Comparison of ENCODE assay signal across 18 cellular contexts in the genomic region with DNA sequence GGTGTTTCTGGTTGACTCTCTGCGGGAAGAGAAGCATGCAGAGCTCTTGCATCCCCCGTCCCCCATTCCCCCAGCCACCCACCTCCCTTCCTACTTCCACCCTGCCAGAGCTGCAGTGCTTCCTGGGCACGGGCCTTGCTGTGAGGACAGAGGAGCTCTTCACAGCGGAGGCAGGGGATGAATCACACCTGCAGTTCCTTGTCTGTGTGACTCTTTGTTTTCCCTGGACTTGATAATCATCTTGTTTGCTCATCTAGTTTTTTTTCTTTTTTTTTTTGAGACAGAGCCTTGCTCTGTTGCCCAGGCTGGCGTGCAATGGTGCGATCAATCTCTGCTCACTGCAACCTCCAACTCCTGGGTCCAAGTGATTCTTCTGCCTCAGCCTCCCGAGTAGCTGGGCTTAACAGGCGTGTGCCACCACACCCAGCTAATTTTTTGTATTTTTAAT. TPM values are rescaled to one million over a fixed set of nuclear protein-coding genes. Genes with fewer than 3 reads are reported as not detected.
DNase-seq lines count a peak whose midpoint lies in the region; ATAC-seq, FAIRE-seq and TF ChIP-seq lines count a peak whose summit lies in the region.
"Had no signal": no experiment of that assay in that cellular context is flagged by ENCODE, and none has a peak within 500 bp of the region (broad histone marks: within the 10 kb centered on the region; RNA-seq: fewer than 3 reads in every experiment).

No MANE protein-coding gene starts in this region.

- dilution Hi-C loops in endothelial cell of umbilical vein (cut with MboI; ENCODE audit: extremely low pct_ligation_motif_present, low sequenced_read_pairs) = no loop called here

- no peak overlapping the region for H3K9ac ChIP-seq in endothelial cell of umbilical vein (replicated peaks; ENCODE audit: extremely low read depth, insufficient read depth, low read length)

- intact Hi-C loops in endothelial cell of umbilical vein (cut with micrococcal nuclease) = no loop called here

- H3K9me3 Mint-ChIP-seq in osteocyte (ENCODE audit: unreplicated experiment) = no peaks in the 10 kb centered on the region
- H3K9me3 Mint-ChIP-seq: activated naive CD8-positive, alpha-beta T cell treated with anti-CD3 and anti-CD28 coated beads, Interleukin-2, amount 50 U/mL, for 24 hours had no signal

- no peaks in the 10 kb centered on the region for H3K9me3 ChIP-seq in endothelial cell of umbilical vein (replicated peaks; ENCODE audit: control insufficient read depth, insufficient read depth, low read length)

- no peaks in the 10 kb centered on the region for H3K27me3 Mint-ChIP-seq in osteocyte (ENCODE audit: unreplicated experiment)
- H3K27me3 Mint-ChIP-seq: activated naive CD8-positive, alpha-beta T cell treated with anti-CD3 and anti-CD28 coated beads, Interleukin-2, amount 50 U/mL, for 24 hours; dendritic cell treated with granulocyte-macrophage colony-stimulating factor and Interleukin-4, amounts not matched to agents 40 ng/mL and 50 ng/mL, for 4 days; IgD-negative memory B cell had no signal

- no peaks in the 10 kb centered on the region for H4K20me1 ChIP-seq in endothelial cell of umbilical vein (replicated peaks; ENCODE audit: control insufficient read depth, extremely low read depth, insufficient read depth, low read length)

- TF ChIP-seq CTCF in RWPE1 (conservative IDR thresholded peaks at IDR 0.05; ENCODE audit: low read depth) (no peak), endothelial cell of umbilical vein (IDR thresholded peaks at IDR 0.05; ENCODE audit: extremely low read depth in 1 of 2, insufficient read depth in 1 of 2, low read depth in 1 of 2, low read length in 2 of 2) (no peak), osteocyte (IDR thresholded peaks at IDR 0.05) (no peak)

- peaks cover 5% of the 10 kb centered on the region for H3K4me1 Mint-ChIP-seq in osteocyte (ENCODE audit: unreplicated experiment)

- ATAC-seq in HG02970 (IDR thresholded peaks at IDR 0.05; ENCODE audit: low FRiP score, unreplicated experiment) = no peak
- ATAC-seq: activated CD4-positive, CD25-positive, alpha-beta regulatory T cell treated with anti-CD3 and anti-CD28 coated beads, Interleukin-2, amount 50 U/mL, for 24 hours; activated naive CD8-positive, alpha-beta T cell treated with anti-CD3 and anti-CD28 coated beads, Interleukin-2, amount 50 U/mL, for 24 hours had no signal

- H3K4me3 ChIP-seq in endothelial cell of umbilical vein (replicated peaks in 1 of 3; ENCODE audit: insufficient read depth in 1 of 3, low read depth in 1 of 3, low read length in 3 of 3) = no peak overlapping the region

- TF ChIP-seq POLR2A in endothelial cell of umbilical vein (IDR thresholded peaks at IDR 0.05; ENCODE audit: low read depth, low read length) = no peak

- no TSS peak for BruUV-seq in endothelial cell of umbilical vein (replicated peaks; lab: Mats Ljungman, UMichigan)

- H3K4me1 ChIP-seq in endothelial cell of umbilical vein (ENCODE audit: control insufficient read depth, extremely low read depth, insufficient read depth, low read length) = no peaks in the 10 kb centered on the region

- H3K36me3 Mint-ChIP-seq in osteocyte (ENCODE audit: unreplicated experiment) = peaks cover 15% of the 10 kb centered on the region

- FAIRE-seq in endothelial cell of umbilical vein (lab: Jason Lieb, UNC) = no peak

- H3K27me3 ChIP-seq in endothelial cell of umbilical vein (ENCODE audit: control insufficient read depth in 2 of 2, insufficient read depth in 2 of 2, low read length in 2 of 2) = no peaks in the 10 kb centered on the region

- POLR2A ChIA-PET in RWPE1 (lab: Yijun Ruan, JAX; ENCODE audit: low non-redundant PET) (no interaction called here), endothelial cell of umbilical vein (lab: Charles Lee) (no interaction called here)

- no peaks in the 10 kb centered on the region for H3K36me3 ChIP-seq in endothelial cell of umbilical vein (ENCODE audit: control insufficient read depth in 2 of 2, extremely low read depth in 1 of 2, insufficient read depth in 2 of 2, low read length in 2 of 2)

- CTCF ChIA-PET in RWPE1 (lab: Yijun Ruan, JAX) = interaction anchor here (0.7 kb wide), 1 partner anchor 23 kb away, joined by 3 read pairs; no protein-coding TSS in a partner anchor
- CTCF ChIA-PET in endothelial cell of umbilical vein (lab: Charles Lee) = interaction anchor here (1.4 kb wide), 1 partner anchor 44 kb away, joined by 3 read pairs; no protein-coding TSS in a partner anchor

- no peak overlapping the region for H3K4me2 ChIP-seq in endothelial cell of umbilical vein (ENCODE audit: insufficient read depth, low read length)

- H2AFZ ChIP-seq in endothelial cell of umbilical vein (ENCODE audit: low read depth, low read length) = no peak overlapping the region

- DNase-seq in ELR (ENCODE audit: low read depth) (peak; percentile 86), RWPE1 (ENCODE audit: low spot score) (peak; percentile 55), endothelial cell of umbilical vein (ENCODE audit: low read depth, low spot score) (no peak), renal cortical epithelial cell (ENCODE audit: low read depth) (peak; percentile 36), 8988T (no peak), osteocyte (ENCODE audit: extremely low spot score, unreplicated experiment) (no peak)
- no peak for DNase-seq in NK-92 treated with Interleukin-12 subunit alpha and Interleukin-12 subunit beta, amount 100 ng/mL, for 24 hours (lab: John Stamatoyannopoulos, UW)
- DNase-seq: activated naive CD8-positive, alpha-beta T cell treated with anti-CD3 and anti-CD28 coated beads, Interleukin-2, amount 50 U/mL, for 24 hours; C1 segment of cervical spinal cord; foreskin melanocyte; NCI-H187; retina; stimulated activated CD4-positive, alpha-beta T cell treated with anti-CD3 and anti-CD28 coated beads, Interleukin-4, amount 100 ng/mL, for 24 hours; stimulated activated naive CD4-positive, alpha-beta T cell had no signal

- H3K27ac Mint-ChIP-seq in osteocyte (ENCODE audit: unreplicated experiment) = no peak overlapping the region
- H3K27ac Mint-ChIP-seq: activated naive CD8-positive, alpha-beta T cell treated with anti-CD3 and anti-CD28 coated beads, Interleukin-2, amount 50 U/mL, for 24 hours; dendritic cell treated with granulocyte-macrophage colony-stimulating factor and Interleukin-4, amounts not matched to agents 40 ng/mL and 50 ng/mL, for 4 days; IgD-negative memory B cell had no signal

- no peaks in the 10 kb centered on the region for H3K79me2 ChIP-seq in endothelial cell of umbilical vein (ENCODE audit: control insufficient read depth, insufficient read depth, low read length)

- peak overlapping the region; percentile 58 for H3K27ac ChIP-seq in RWPE1
- H3K27ac ChIP-seq in endothelial cell of umbilical vein (ENCODE audit: insufficient read depth, low read depth, low read length) = no peak overlapping the region

- H3K9me1 ChIP-seq in endothelial cell of umbilical vein (replicated peaks; ENCODE audit: control insufficient read depth, extremely low read depth, insufficient read depth, low read length) = no peaks in the 10 kb centered on the region

- no peak overlapping the region for H3K4me3 Mint-ChIP-seq in osteocyte (ENCODE audit: unreplicated experiment)
- H3K4me3 Mint-ChIP-seq: activated naive CD8-positive, alpha-beta T cell treated with anti-CD3 and anti-CD28 coated beads, Interleukin-2, amount 50 U/mL, for 24 hours; dendritic cell treated with granulocyte-macrophage colony-stimulating factor and Interleukin-4, amounts not matched to agents 40 ng/mL and 50 ng/mL, for 4 days; IgD-negative memory B cell had no signal

TF ChIP-seq in endothelial cell of umbilical vein, 7 proteins besides CTCF, POLR2A, EP300 and RAD21:
- no peak for TF ChIP-seq FOS (IDR thresholded peaks at IDR 0.05; ENCODE audit: borderline replicate concordance, insufficient read depth, low read length)
- peak; percentile 8 for TF ChIP-seq GATA2 (IDR thresholded peaks at IDR 0.05; ENCODE audit: insufficient read depth, insufficient read length, low read depth, low read length)

RNA-seq across cellular contexts. Expression of gene ANKRD9, which starts 27.8 kb away (rescaled TPM):
- total RNA-seq in endothelial cell of umbilical vein (24.6 and 25.9 TPM in 2 replicates), renal cortical epithelial cell (26.9 and 54.4 TPM in 2 replicates), osteocyte (12.6 and 13.6 TPM in 2 replicates)
- polyA plus RNA-seq in endothelial cell of umbilical vein = 21.0 and 27.5 TPM in 2 replicates
- 5.7 and 11.8 TPM in 2 replicates for polyA plus RNA-seq in endothelial cell of umbilical vein (2011; cell fraction: cytosol; rRNA removed)
- 21.4 and 27.4 TPM in 2 replicates for polyA plus RNA-seq in endothelial cell of umbilical vein (2011; cell fraction: nucleus; rRNA removed)
- polyA plus RNA-seq in endothelial cell of umbilical vein (2012) = 5.1 and 12.3 TPM in 2 replicates
- 5.9 and 6.0 TPM in 2 replicates for polyA minus RNA-seq in endothelial cell of umbilical vein
- polyA minus RNA-seq in endothelial cell of umbilical vein (2011; cell fraction: cytosol; rRNA and poly(A)+ RNA removed) = 22.3 TPM
- polyA minus RNA-seq in endothelial cell of umbilical vein (2011; cell fraction: nucleus; rRNA and poly(A)+ RNA removed) = 3.6 and 3.8 TPM in 2 replicates

Comparison
In these comparisons a context has a peak if more than half of its experiments do, and no peak if none do; other contexts are left out.
1. DNase-seq: peak in ELR (single experiment), RWPE1 (single experiment) and renal cortical epithelial cell (single experiment); none in endothelial cell of umbilical vein (single experiment), 8988T (single experiment), osteocyte (single experiment) and NK-92 treated with Interleukin-12 subunit alpha and Interleukin-12 subunit beta, amount 100 ng/mL, for 24 hours (single experiment).